ENCODE assay signal across 1 cellular context in the genomic region with DNA sequence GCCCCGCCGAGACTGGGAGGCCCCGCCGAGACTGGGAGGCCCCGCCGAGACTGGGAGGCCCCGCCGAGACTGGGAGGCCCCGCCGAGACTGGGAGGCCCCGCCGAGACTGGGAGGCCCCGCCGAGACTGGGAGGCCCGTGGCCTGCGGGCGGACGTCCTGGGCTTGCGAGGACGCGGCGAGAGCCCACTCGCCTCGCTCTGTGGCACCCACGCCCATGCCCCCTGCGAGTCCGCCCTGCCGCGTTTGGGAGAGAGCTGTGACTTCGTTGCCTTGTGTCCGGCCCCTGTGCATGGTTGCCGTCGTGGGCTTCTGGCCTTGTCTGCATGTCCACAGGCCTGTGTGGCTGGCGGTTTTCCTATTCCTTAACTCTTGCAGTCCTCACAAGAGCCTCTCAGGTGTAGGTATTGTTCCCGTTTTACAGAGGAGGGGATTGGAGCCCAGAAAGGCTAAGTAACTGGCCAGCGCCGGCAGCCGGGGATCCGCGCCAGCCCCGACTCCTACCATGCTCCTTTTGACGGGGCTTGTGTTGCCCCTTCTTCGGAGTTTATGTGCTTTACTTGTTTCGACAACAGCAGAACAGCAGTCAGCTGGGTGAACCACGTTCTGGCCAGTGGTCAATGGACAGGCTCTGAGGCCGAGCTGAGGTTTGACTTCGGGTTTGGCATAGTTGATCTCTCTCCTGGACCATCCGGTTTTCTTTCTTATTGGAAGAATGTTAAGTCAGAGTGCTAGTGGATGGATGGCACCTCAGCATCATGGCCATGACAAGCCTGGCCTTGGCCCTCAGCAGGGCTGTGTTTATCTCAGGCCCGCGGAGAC.
TF ChIP-seq lines count a peak whose summit lies in the region.

No MANE protein-coding gene starts in this region.

TF ChIP-seq in GM23338, 12 proteins besides CTCF, POLR2A, EP300 and RAD21 (continued from another document):
- TF ChIP-seq EZH2phosphoT487 (IDR thresholded peaks at IDR 0.05; ENCODE audit: unreplicated experiment) = no peak
- TF ChIP-seq ZNF114 (CRISPR knock-in tag; IDR thresholded peaks at IDR 0.05) = no peak
- no peak for TF ChIP-seq CREB1 (CRISPR knock-in tag; IDR thresholded peaks at IDR 0.05; ENCODE audit: low read depth)
- no peak for TF ChIP-seq EZH2 (IDR thresholded peaks at IDR 0.05; ENCODE audit: low read depth, unreplicated experiment)
- no peak for TF ChIP-seq STAT1 (IDR thresholded peaks at IDR 0.05; ENCODE audit: unreplicated experiment)
- TF ChIP-seq ZNF331 (CRISPR knock-in tag; IDR thresholded peaks at IDR 0.05; ENCODE audit: low read depth) = no peak
- TF ChIP-seq REST (IDR thresholded peaks at IDR 0.05; ENCODE audit: unreplicated experiment) = no peak
- TF ChIP-seq, protein P1, sequence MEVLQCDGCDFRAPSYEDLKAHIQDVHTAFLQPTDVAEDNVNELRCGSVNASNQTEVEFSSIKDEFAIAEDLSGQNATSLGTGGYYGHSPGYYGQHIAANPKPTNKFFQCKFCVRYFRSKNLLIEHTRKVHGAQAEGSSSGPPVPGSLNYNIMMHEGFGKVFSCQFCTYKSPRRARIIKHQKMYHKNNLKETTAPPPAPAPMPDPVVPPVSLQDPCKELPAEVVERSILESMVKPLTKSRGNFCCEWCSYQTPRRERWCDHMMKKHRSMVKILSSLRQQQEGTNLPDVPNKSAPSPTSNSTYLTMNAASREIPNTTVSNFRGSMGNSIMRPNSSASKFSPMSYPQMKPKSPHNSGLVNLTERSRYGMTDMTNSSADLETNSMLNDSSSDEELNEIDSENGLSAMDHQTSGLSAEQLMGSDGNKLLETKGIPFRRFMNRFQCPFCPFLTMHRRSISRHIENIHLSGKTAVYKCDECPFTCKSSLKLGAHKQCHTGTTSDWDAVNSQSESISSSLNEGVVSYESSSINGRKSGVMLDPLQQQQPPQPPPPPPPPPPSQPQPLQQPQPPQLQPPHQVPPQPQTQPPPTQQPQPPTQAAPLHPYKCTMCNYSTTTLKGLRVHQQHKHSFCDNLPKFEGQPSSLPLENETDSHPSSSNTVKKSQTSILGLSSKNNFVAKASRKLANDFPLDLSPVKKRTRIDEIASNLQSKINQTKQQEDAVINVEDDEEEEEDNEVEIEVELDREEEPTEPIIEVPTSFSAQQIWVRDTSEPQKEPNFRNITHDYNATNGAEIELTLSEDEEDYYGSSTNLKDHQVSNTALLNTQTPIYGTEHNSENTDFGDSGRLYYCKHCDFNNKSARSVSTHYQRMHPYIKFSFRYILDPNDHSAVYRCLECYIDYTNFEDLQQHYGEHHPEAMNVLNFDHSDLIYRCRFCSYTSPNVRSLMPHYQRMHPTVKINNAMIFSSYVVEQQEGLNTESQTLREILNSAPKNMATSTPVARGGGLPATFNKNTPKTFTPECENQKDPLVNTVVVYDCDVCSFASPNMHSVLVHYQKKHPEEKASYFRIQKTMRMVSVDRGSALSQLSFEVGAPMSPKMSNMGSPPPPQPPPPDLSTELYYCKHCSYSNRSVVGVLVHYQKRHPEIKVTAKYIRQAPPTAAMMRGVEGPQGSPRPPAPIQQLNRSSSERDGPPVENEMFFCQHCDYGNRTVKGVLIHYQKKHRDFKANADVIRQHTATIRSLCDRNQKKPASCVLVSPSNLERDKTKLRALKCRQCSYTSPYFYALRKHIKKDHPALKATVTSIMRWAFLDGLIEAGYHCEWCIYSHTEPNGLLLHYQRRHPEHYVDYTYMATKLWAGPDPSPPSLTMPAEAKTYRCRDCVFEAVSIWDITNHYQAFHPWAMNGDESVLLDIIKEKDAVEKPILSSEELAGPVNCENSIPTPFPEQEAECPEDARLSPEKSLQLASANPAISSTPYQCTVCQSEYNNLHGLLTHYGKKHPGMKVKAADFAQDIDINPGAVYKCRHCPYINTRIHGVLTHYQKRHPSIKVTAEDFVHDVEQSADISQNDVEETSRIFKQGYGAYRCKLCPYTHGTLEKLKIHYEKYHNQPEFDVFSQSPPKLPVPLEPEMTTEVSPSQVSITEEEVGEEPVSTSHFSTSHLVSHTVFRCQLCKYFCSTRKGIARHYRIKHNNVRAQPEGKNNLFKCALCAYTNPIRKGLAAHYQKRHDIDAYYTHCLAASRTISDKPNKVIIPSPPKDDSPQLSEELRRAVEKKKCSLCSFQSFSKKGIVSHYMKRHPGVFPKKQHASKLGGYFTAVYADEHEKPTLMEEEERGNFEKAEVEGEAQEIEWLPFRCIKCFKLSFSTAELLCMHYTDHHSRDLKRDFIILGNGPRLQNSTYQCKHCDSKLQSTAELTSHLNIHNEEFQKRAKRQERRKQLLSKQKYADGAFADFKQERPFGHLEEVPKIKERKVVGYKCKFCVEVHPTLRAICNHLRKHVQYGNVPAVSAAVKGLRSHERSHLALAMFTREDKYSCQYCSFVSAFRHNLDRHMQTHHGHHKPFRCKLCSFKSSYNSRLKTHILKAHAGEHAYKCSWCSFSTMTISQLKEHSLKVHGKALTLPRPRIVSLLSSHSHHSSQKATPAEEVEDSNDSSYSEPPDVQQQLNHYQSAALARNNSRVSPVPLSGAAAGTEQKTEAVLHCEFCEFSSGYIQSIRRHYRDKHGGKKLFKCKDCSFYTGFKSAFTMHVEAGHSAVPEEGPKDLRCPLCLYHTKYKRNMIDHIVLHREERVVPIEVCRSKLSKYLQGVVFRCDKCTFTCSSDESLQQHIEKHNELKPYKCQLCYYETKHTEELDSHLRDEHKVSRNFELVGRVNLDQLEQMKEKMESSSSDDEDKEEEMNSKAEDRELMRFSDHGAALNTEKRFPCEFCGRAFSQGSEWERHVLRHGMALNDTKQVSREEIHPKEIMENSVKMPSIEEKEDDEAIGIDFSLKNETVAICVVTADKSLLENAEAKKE (CRISPR knock-in tag; IDR thresholded peaks at IDR 0.05) = no peak
- TF ChIP-seq POLR2AphosphoS5 (IDR thresholded peaks at IDR 0.05; ENCODE audit: low read depth) = no peak
